21 cellular contexts compared by ENCODE assay signal in genomic region chr21:34875830-34876229, GRCh38.
A peak's percentile ranks its signal among the peaks of the same experiment; 100 is the strongest.
DNase-seq lines count a peak whose midpoint lies in the region; ATAC-seq and TF ChIP-seq lines count a peak whose summit lies in the region.
"Had no signal": no experiment of that assay in that cellular context is flagged by ENCODE, and none has a peak within 500 bp of the region (broad histone marks: within the 10 kb centered on the region; RNA-seq: fewer than 3 reads in every experiment).

No MANE protein-coding gene starts in this region.

- H3K4me3 Mint-ChIP-seq in CD4-positive, alpha-beta T cell: no peak overlapping the region
- H3K4me3 Mint-ChIP-seq in chondrocyte (ENCODE audit: unreplicated experiment): no peak overlapping the region
- H3K4me3 Mint-ChIP-seq: activated CD4-positive, alpha-beta memory T cell treated with anti-CD3 and anti-CD28 coated beads for 36 hours had no signal

- H3K27ac Mint-ChIP-seq in CD4-positive, alpha-beta T cell: peak overlapping the region; percentile 19
- H3K27ac Mint-ChIP-seq in chondrocyte (ENCODE audit: unreplicated experiment): peak overlapping the region; percentile 69
- H3K27ac Mint-ChIP-seq: activated CD4-positive, alpha-beta memory T cell treated with anti-CD3 and anti-CD28 coated beads for 36 hours had no signal

- no peaks in the 10 kb centered on the region for H3K27me3 Mint-ChIP-seq in CD4-positive, alpha-beta T cell
- no peaks in the 10 kb centered on the region for H3K27me3 Mint-ChIP-seq in chondrocyte (ENCODE audit: low read depth)
- H3K27me3 Mint-ChIP-seq: activated CD4-positive, alpha-beta memory T cell treated with anti-CD3 and anti-CD28 coated beads for 36 hours had no signal

- no peak overlapping the region for H3K27ac ChIP-seq in CD4-positive, alpha-beta T cell (ENCODE audit: low read depth, low read length)
- H3K27ac ChIP-seq in Karpas-422 (ENCODE audit: low read length) (no peak overlapping the region), osteoblast (ENCODE audit: low read depth, low read length) (peak overlapping the region; percentile 60), vagina (no peak overlapping the region)
- H3K27ac ChIP-seq: WERI-Rb-1 had no signal

- no peaks in the 10 kb centered on the region for H3K9me3 Mint-ChIP-seq in CD4-positive, alpha-beta T cell
- no peaks in the 10 kb centered on the region for H3K9me3 Mint-ChIP-seq in chondrocyte (ENCODE audit: low read depth)
- H3K9me3 Mint-ChIP-seq: activated CD4-positive, alpha-beta memory T cell treated with anti-CD3 and anti-CD28 coated beads for 36 hours had no signal

- no peak for TF ChIP-seq POLR2A in vagina (IDR thresholded peaks at IDR 0.05)

- no peak for ATAC-seq in CD4-positive, alpha-beta T cell (ENCODE audit: poor library complexity)
- ATAC-seq in HG02642 (IDR thresholded peaks at IDR 0.05; ENCODE audit: poor library complexity, unreplicated experiment): no peak
- ATAC-seq: left ventricle myocardium superior had no signal

- peaks cover 85% of the 10 kb centered on the region for H3K36me3 Mint-ChIP-seq in CD4-positive, alpha-beta T cell (ENCODE audit: low read depth)
- peaks cover 35% of the 10 kb centered on the region for H3K36me3 Mint-ChIP-seq in chondrocyte (ENCODE audit: low read depth)

- no peaks in the 10 kb centered on the region for H4K20me1 ChIP-seq in Karpas-422 (ENCODE audit: insufficient read depth, low read depth, low read length)
- peaks cover 57% of the 10 kb centered on the region for H4K20me1 ChIP-seq in osteoblast (ENCODE audit: insufficient read depth, low read length)

- CTCF ChIA-PET in CD4-positive, alpha-beta T cell (lab: Charles Lee): no interaction called here

- no peak overlapping the region for H3K9ac ChIP-seq in Karpas-422 (ENCODE audit: low read length)

- no peak for TF ChIP-seq CTCF in CD4-positive, alpha-beta T cell (IDR thresholded peaks at IDR 0.05)
- TF ChIP-seq CTCF in chondrocyte (IDR thresholded peaks at IDR 0.05) (no peak), osteoblast (IDR thresholded peaks at IDR 0.05; ENCODE audit: extremely low read depth, low read depth, low read length) (no peak), vagina (IDR thresholded peaks at IDR 0.05) (no peak)

- no peaks in the 10 kb centered on the region for H3K9me3 ChIP-seq in CD4-positive, alpha-beta T cell (ENCODE audit: control insufficient read depth, low read length)
- H3K9me3 ChIP-seq in Karpas-422 (ENCODE audit: low read length) (no peaks in the 10 kb centered on the region), osteoblast (ENCODE audit: low read depth, low read length) (no peaks in the 10 kb centered on the region), vagina (no peaks in the 10 kb centered on the region)
- H3K9me3 ChIP-seq: neutrophil, transverse colon had no signal

- H2AFZ ChIP-seq in Karpas-422 (ENCODE audit: low read length) (no peak overlapping the region), osteoblast (ENCODE audit: low read length) (no peak overlapping the region)

- no peaks in the 10 kb centered on the region for H3K27me3 ChIP-seq in CD4-positive, alpha-beta T cell (ENCODE audit: control insufficient read depth, insufficient read depth, low read length)
- H3K27me3 ChIP-seq in Karpas-422 (ENCODE audit: low read length) (no peaks in the 10 kb centered on the region), osteoblast (ENCODE audit: insufficient read depth, low read length) (no peaks in the 10 kb centered on the region), vagina (no peaks in the 10 kb centered on the region)
- H3K27me3 ChIP-seq: neutrophil, transverse colon had no signal

- H3K4me1 ChIP-seq in Karpas-422 (ENCODE audit: low read length) (peaks cover 21% of the 10 kb centered on the region), osteoblast (ENCODE audit: insufficient read depth, low read length) (peaks cover 53% of the 10 kb centered on the region), vagina (peaks cover 63% of the 10 kb centered on the region)

- intact Hi-C loops in CD4-positive, alpha-beta T cell (cut with DNase I, micrococcal nuclease): no loop called here
- intact Hi-C loops in vagina (cut with DNase I): no loop called here

- H3K79me2 ChIP-seq in Karpas-422 (ENCODE audit: low read length): peaks cover 45% of the 10 kb centered on the region
- peaks cover 98% of the 10 kb centered on the region for H3K79me2 ChIP-seq in osteoblast (ENCODE audit: insufficient read depth, low read length)

- H3K36me3 ChIP-seq in Karpas-422 (ENCODE audit: insufficient read depth, low read length) (peaks cover under 1% of the 10 kb centered on the region; the same call in 1 of the 2 replicates), osteoblast (ENCODE audit: insufficient read depth, low read length) (peaks cover 87% of the 10 kb centered on the region), vagina (peaks cover 0 to 25% of the 10 kb centered on the region in 2 donors)
- H3K36me3 ChIP-seq: WERI-Rb-1 had no signal

- peaks cover 30% of the 10 kb centered on the region for H3K4me1 Mint-ChIP-seq in CD4-positive, alpha-beta T cell (ENCODE audit: low read depth)
- H3K4me1 Mint-ChIP-seq in chondrocyte (ENCODE audit: low read depth): peaks cover 54% of the 10 kb centered on the region

- H3K4me3 ChIP-seq in Karpas-422 (ENCODE audit: low read length) (no peak overlapping the region), osteoblast (ENCODE audit: insufficient read depth, low read length) (no peak overlapping the region), vagina (no peak overlapping the region)
- H3K4me3 ChIP-seq: transverse colon had no signal

- POLR2A ChIA-PET in CD4-positive, alpha-beta T cell (lab: Charles Lee): interaction anchor here (1.5 kb wide), 1 partner anchor 12 kb away, joined by 5 read pairs; no protein-coding TSS in a partner anchor

- H3K4me2 ChIP-seq in Karpas-422 (ENCODE audit: low read depth, low read length, poor library complexity, severe bottlenecking) (peak overlapping the region; percentile 54), osteoblast (ENCODE audit: insufficient read depth, low read length) (peak overlapping the region; percentile 36)

- no peaks in the 10 kb centered on the region for H3K9me2 ChIP-seq in Karpas-422 (replicated peaks; ENCODE audit: insufficient read depth, low read length)

- DNase-seq in CD4-positive, alpha-beta T cell: no peak
- DNase-seq in Karpas-422 (no peak), chondrocyte (ENCODE audit: low spot score) (no peak), osteoblast (ENCODE audit: insufficient read length, low spot score, missing footprints) (no peak), NCI-H2081 (lab: John Stamatoyannopoulos, UW) (no peak), DMS153 treated with DMSO at 0.1 percent for 48 hours (lab: John Stamatoyannopoulos, UW; ENCODE audit: unreplicated experiment) (no peak), vagina (ENCODE audit: extremely low spot score in 2 of 2) (no peak)
- DNase-seq: activated CD4-positive, alpha-beta memory T cell treated with anti-CD3 and anti-CD28 coated beads for 36 hours; erythroblast; left ventricle myocardium superior; NCI-H1417; NCI-H2171; NCI-H69; OCI-M1; SHP77; stimulated activated CD4-positive, alpha-beta T cell treated with anti-CD3 and anti-CD28 coated beads, Interleukin-12 subunit alpha, Interleukin-12 subunit beta, amount 100 ng/mL, for 4 hours; T-helper 1 cell; transverse colon; WERI-Rb-1 had no signal
